In the genomic region with DNA sequence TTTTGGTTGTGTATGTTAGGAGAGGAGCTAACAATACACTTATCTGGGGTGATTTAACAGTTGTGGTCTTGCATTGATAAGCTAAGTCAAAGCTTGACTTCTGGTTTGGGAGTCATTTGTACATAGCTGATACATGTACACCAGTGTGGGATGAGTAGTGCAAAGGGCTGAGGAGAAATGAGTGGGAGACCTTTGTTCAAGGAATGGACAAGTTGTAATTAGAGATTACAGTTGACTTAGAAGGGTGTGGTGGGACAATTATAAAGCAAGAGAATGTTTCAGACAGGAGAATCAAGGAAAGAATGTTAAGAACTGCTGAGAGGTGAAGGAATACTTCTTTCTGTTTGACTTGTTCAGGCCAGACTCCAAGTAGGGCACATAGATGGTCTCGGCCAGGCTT, we compare ENCODE assay signal across 17 cellular contexts.
DNase-seq lines count a peak whose midpoint lies in the region; ATAC-seq and TF ChIP-seq lines count a peak whose summit lies in the region.
"Had no signal": no experiment of that assay in that cellular context is flagged by ENCODE, and none has a peak within 500 bp of the region (broad histone marks: within the 10 kb centered on the region; RNA-seq: fewer than 3 reads in every experiment).

No MANE protein-coding gene starts in this region.

- H3K36me3 ChIP-seq in hepatocyte (replicated peaks; ENCODE audit: insufficient read depth, low read depth) (no peaks in the 10 kb centered on the region), mucosa of descending colon (ENCODE audit: low read depth) (no peaks in the 10 kb centered on the region)
- H3K36me3 ChIP-seq: BLaER1 treated with 17β-estradiol and CSF1 and Interleukin-3, amounts not matched to agents 10 nM and 100 nM had no signal

- WGBS in hepatocyte (ENCODE audit: low lambda C conversion rate, missing lambda C conversion rate), result 95% methylated on average over 1 of the region's 1 CpG

- no peaks in the 10 kb centered on the region for H3K79me2 ChIP-seq in hepatocyte

- H3K4me3 ChIP-seq in hepatocyte (no peak overlapping the region), mucosa of descending colon (no peak overlapping the region)
- H3K4me3 ChIP-seq: A549; BLaER1 treated with 17β-estradiol and CSF1 and Interleukin-3, amounts not matched to agents 10 nM and 100 nM had no signal

- H3K27me3 ChIP-seq in hepatocyte (no peaks in the 10 kb centered on the region), foreskin keratinocyte (no peaks in the 10 kb centered on the region)
- H3K27me3 ChIP-seq: BLaER1 treated with 17β-estradiol and CSF1 and Interleukin-3, amounts not matched to agents 10 nM and 100 nM had no signal

- no peak overlapping the region for H2AFZ ChIP-seq in hepatocyte

- peak; percentile 50 for DNase-seq in OCI-M1 (lab: John Stamatoyannopoulos, UW)
- no peak for DNase-seq in hepatocyte (ENCODE audit: low spot score)
- peak in 1 of 3 donors; percentile 4 for DNase-seq in mucosa of descending colon
- DNase-seq in foreskin melanocyte, result no peak
- DNase-seq in foreskin keratinocyte, result no peak
- DNase-seq: AML-193; Caco-2; Calu3; CD4-positive, alpha-beta T cell; CD8-positive, alpha-beta T cell; DMS79 treated with DMSO at 0.1 percent for 48 hours; GF-D8 had no signal

- H3K27ac ChIP-seq in hepatocyte (peak overlapping the region; percentile 35), foreskin keratinocyte (no peak overlapping the region)
- H3K27ac ChIP-seq: 22Rv1; A549; BLaER1 treated with 17β-estradiol and CSF1 and Interleukin-3, amounts not matched to agents 10 nM and 100 nM; C4-2B had no signal

- no peak overlapping the region for H3K4me2 ChIP-seq in hepatocyte
- H3K4me2 ChIP-seq: A549; BLaER1 treated with 17β-estradiol and CSF1 and Interleukin-3, amounts not matched to agents 10 nM and 100 nM had no signal

- no peaks in the 10 kb centered on the region for H4K20me1 ChIP-seq in hepatocyte (ENCODE audit: insufficient read depth, poor library complexity, severe bottlenecking)
- H4K20me1 ChIP-seq: BLaER1 treated with 17β-estradiol and CSF1 and Interleukin-3, amounts not matched to agents 10 nM and 100 nM had no signal

- ATAC-seq in mucosa of descending colon (peak; percentile 85), foreskin keratinocyte (no peak), HG03460 (IDR thresholded peaks at IDR 0.05; ENCODE audit: unreplicated experiment) (no peak)
- ATAC-seq: A549; CD8-positive, alpha-beta T cell had no signal

- H3K9me2 ChIP-seq in hepatocyte (replicated peaks; ENCODE audit: insufficient read depth), result no peaks in the 10 kb centered on the region

- TF ChIP-seq CTCF in hepatocyte (IDR thresholded peaks at IDR 0.05; ENCODE audit: poor library complexity), result no peak
- TF ChIP-seq CTCF in mucosa of descending colon (IDR thresholded peaks at IDR 0.05), result no peak
- no peak for TF ChIP-seq CTCF in foreskin keratinocyte (conservative IDR thresholded peaks at IDR 0.05)

- H3K9me3 ChIP-seq in hepatocyte (ENCODE audit: low read depth), result no peaks in the 10 kb centered on the region
- no peaks in the 10 kb centered on the region for H3K9me3 ChIP-seq in mucosa of descending colon
- H3K9me3 ChIP-seq: A549; BLaER1 treated with 17β-estradiol and CSF1 and Interleukin-3, amounts not matched to agents 10 nM and 100 nM; Caco-2 had no signal

- intact Hi-C loops in mucosa of descending colon (cut with DNase I, micrococcal nuclease), result no loop called here

- H3K4me1 ChIP-seq in hepatocyte (ENCODE audit: insufficient read depth), result peaks cover 5% of the 10 kb centered on the region
- H3K4me1 ChIP-seq in mucosa of descending colon (ENCODE audit: low read depth), result no peaks in the 10 kb centered on the region
- H3K4me1 ChIP-seq in foreskin keratinocyte, result no peaks in the 10 kb centered on the region
- H3K4me1 ChIP-seq: A549; BLaER1 treated with 17β-estradiol and CSF1 and Interleukin-3, amounts not matched to agents 10 nM and 100 nM; Caco-2 had no signal
